In the genomic region with DNA sequence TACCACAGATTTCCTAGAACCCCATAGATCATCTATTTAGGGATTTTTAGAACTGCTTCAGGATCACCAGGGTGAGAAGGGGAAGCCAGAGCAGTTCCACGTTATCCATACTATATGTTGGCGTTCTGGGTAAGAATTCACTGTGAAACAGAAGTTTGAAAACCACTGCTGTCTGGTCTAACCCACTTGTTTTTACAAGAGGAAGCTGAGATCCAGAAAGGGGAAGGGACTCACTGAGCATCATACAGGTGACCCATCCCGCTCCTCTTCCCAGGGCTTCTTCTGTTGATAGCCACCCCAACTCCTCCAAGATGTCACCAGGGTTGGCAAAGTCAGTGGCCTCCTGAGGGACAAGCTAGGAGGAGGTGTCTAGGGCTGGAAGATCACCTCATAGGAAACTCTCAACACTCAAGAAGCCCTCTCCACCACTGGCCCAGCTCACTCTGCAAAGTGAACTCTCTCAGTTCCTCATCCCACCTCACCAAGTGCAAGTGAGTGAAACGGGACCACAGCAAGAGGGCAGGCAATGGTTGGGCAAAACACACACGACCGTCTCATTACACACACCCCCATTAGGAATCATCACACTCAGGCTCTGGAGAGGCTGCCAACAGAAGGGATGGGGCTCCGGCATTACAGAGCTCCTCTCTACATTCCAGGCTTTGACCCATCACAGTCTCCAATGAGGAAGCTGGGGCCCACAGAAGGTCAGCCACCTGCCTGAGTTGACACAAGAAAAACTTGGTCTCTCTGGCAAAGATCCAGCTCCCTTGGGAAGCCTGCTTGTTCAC, we compare ENCODE assay signal across 8 cellular contexts. TPM values are rescaled to one million over a fixed set of nuclear protein-coding genes. Genes with fewer than 3 reads are reported as not detected.
DNase-seq lines count a peak whose midpoint lies in the region; ATAC-seq and TF ChIP-seq lines count a peak whose summit lies in the region.

No MANE protein-coding gene starts in this region.

- TF ChIP-seq CTCF in GM13976 (IDR thresholded peaks at IDR 0.05; ENCODE audit: borderline replicate concordance, control extremely low read depth, extremely low read depth, insufficient read depth, missing control alignments) (no peak), GM23338 (conservative IDR thresholded peaks at IDR 0.05; ENCODE audit: low read depth in 2 of 2) (no peak), neural crest cell (conservative IDR thresholded peaks at IDR 0.05) (no peak), foreskin keratinocyte (conservative IDR thresholded peaks at IDR 0.05) (no peak)

- H3F3A ChIP-seq in GM23338 (replicated peaks; ENCODE audit: low read depth), result no peaks in the 10 kb centered on the region

- ATAC-seq in GM23338 (no peak), foreskin keratinocyte (no peak)
- ATAC-seq in activated T-cell treated with anti-CD3 and anti-CD28 coated beads, Interleukin-2, amount 50 U/mL, for 72 hours (replicated peaks in 1 of 2), result no peak

- no peak overlapping the region for H2AFZ ChIP-seq in GM23338

- H3K27me3 ChIP-seq in GM23338 (ENCODE audit: insufficient read depth), result peaks cover 38% of the 10 kb centered on the region
- peaks cover 24% of the 10 kb centered on the region for H3K27me3 ChIP-seq in foreskin keratinocyte

- H3K4me3 Mint-ChIP-seq in GM23338 (peak overlapping the region; percentile 69; the same call in 1 of the 3 replicates), neural crest cell (peak overlapping the region; percentile 84)
- peak overlapping the region in 1 of 2 donors; percentile 64 for H3K4me3 Mint-ChIP-seq in activated T-cell treated with anti-CD3 and anti-CD28 coated beads, Interleukin-2, amount 50 U/mL, for 72 hours

- H3K27me3 Mint-ChIP-seq in GM23338 (ENCODE audit: insufficient read depth, low read depth, poor library complexity) (peaks cover 29% of the 10 kb centered on the region), neural crest cell (ENCODE audit: low read depth) (peaks cover 5% of the 10 kb centered on the region)
- peaks cover 30% of the 10 kb centered on the region for H3K27me3 Mint-ChIP-seq in activated T-cell treated with anti-CD3 and anti-CD28 coated beads, Interleukin-2, amount 50 U/mL, for 72 hours (ENCODE audit: low read depth)

- H3K9me2 ChIP-seq in GM23338 (ENCODE audit: insufficient read depth), result no peaks in the 10 kb centered on the region

- H3K36me3 ChIP-seq in GM23338 (ENCODE audit: insufficient read depth), result no peaks in the 10 kb centered on the region

- H3K4me1 ChIP-seq in GM23338 (ENCODE audit: insufficient read depth) (peaks cover 5% of the 10 kb centered on the region; the same call in 1 of the 2 replicates), foreskin keratinocyte (no peaks in the 10 kb centered on the region)

- no peak overlapping the region for H3K4me2 ChIP-seq in GM23338

- H3K4me1 Mint-ChIP-seq in GM23338, result peaks cover 7% of the 10 kb centered on the region; the same call in 2 of the 3 replicates
- H3K4me1 Mint-ChIP-seq in neural crest cell, result peaks cover 10% of the 10 kb centered on the region
- H3K4me1 Mint-ChIP-seq in activated T-cell treated with anti-CD3 and anti-CD28 coated beads, Interleukin-2, amount 50 U/mL, for 72 hours (ENCODE audit: low read depth), result peaks cover 23% of the 10 kb centered on the region

- H3K79me2 ChIP-seq in GM23338 (replicated peaks; ENCODE audit: insufficient read depth), result no peaks in the 10 kb centered on the region

- in situ Hi-C loops in GM13976 (cut with MboI; ENCODE audit: low sequenced_read_pairs, unreplicated experiment), result no loop called here

- H3K27ac Mint-ChIP-seq in GM23338, result no peak overlapping the region
- no peak overlapping the region for H3K27ac Mint-ChIP-seq in neural crest cell (ENCODE audit: unreplicated experiment)
- H3K27ac Mint-ChIP-seq in activated T-cell treated with anti-CD3 and anti-CD28 coated beads, Interleukin-2, amount 50 U/mL, for 72 hours, result no peak overlapping the region

- DNase-seq in GM13976 (ENCODE audit: low spot score), result peak; percentile 77
- no peak for DNase-seq in GM23338 (ENCODE audit: low spot score)
- peak; percentile 59 for DNase-seq in SKM-1 treated with dmso at 0.1 percent for 144 hours (lab: John Stamatoyannopoulos, UW; ENCODE audit: unreplicated experiment)
- no peak for DNase-seq in neural crest cell (ENCODE audit: low read depth, low spot score)
- no peak for DNase-seq in DMS79 (lab: John Stamatoyannopoulos, UW)
- no peak for DNase-seq in foreskin keratinocyte
- DNase-seq in NCI-H82 (lab: John Stamatoyannopoulos, UW), result no peak
- no peak for DNase-seq in activated T-cell treated with anti-CD3 and anti-CD28 coated beads, Interleukin-2, amount 50 U/mL, for 72 hours

- no peaks in the 10 kb centered on the region for H3K36me3 Mint-ChIP-seq in GM23338 (ENCODE audit: low read depth)
- no peaks in the 10 kb centered on the region for H3K36me3 Mint-ChIP-seq in neural crest cell (ENCODE audit: low read depth)
- H3K36me3 Mint-ChIP-seq in activated T-cell treated with anti-CD3 and anti-CD28 coated beads, Interleukin-2, amount 50 U/mL, for 72 hours (ENCODE audit: insufficient read depth in 2 of 2), result no peaks in the 10 kb centered on the region

- H3K4me3 ChIP-seq in GM23338, result no peak overlapping the region

- no peaks in the 10 kb centered on the region; the same call in 2 of the 3 replicates for H3K9me3 Mint-ChIP-seq in GM23338
- no peaks in the 10 kb centered on the region for H3K9me3 Mint-ChIP-seq in neural crest cell
- no peaks in the 10 kb centered on the region for H3K9me3 Mint-ChIP-seq in activated T-cell treated with anti-CD3 and anti-CD28 coated beads, Interleukin-2, amount 50 U/mL, for 72 hours

- H3K27ac ChIP-seq in GM23338 (ENCODE audit: low read depth) (no peak overlapping the region), foreskin keratinocyte (no peak overlapping the region)

- H4K20me1 ChIP-seq in GM23338 (replicated peaks; ENCODE audit: insufficient read depth), result no peaks in the 10 kb centered on the region

TF ChIP-seq in GM23338, 12 proteins besides CTCF, POLR2A, EP300 and RAD21 (continues in another document):
- TF ChIP-seq ZNF114 (CRISPR knock-in tag; IDR thresholded peaks at IDR 0.05) (no peak), CREB1 (CRISPR knock-in tag; IDR thresholded peaks at IDR 0.05; ENCODE audit: low read depth) (no peak), NANOG (IDR thresholded peaks at IDR 0.05; ENCODE audit: borderline replicate concordance) (no peak), ZNF331 (CRISPR knock-in tag; IDR thresholded peaks at IDR 0.05; ENCODE audit: low read depth) (no peak), STAT1 (IDR thresholded peaks at IDR 0.05; ENCODE audit: unreplicated experiment) (no peak)
- TF ChIP-seq, protein P1, sequence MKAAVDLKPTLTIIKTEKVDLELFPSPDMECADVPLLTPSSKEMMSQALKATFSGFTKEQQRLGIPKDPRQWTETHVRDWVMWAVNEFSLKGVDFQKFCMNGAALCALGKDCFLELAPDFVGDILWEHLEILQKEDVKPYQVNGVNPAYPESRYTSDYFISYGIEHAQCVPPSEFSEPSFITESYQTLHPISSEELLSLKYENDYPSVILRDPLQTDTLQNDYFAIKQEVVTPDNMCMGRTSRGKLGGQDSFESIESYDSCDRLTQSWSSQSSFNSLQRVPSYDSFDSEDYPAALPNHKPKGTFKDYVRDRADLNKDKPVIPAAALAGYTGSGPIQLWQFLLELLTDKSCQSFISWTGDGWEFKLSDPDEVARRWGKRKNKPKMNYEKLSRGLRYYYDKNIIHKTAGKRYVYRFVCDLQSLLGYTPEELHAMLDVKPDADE (IDR thresholded peaks at IDR 0.05), result no peak
- TF ChIP-seq, protein P2, sequence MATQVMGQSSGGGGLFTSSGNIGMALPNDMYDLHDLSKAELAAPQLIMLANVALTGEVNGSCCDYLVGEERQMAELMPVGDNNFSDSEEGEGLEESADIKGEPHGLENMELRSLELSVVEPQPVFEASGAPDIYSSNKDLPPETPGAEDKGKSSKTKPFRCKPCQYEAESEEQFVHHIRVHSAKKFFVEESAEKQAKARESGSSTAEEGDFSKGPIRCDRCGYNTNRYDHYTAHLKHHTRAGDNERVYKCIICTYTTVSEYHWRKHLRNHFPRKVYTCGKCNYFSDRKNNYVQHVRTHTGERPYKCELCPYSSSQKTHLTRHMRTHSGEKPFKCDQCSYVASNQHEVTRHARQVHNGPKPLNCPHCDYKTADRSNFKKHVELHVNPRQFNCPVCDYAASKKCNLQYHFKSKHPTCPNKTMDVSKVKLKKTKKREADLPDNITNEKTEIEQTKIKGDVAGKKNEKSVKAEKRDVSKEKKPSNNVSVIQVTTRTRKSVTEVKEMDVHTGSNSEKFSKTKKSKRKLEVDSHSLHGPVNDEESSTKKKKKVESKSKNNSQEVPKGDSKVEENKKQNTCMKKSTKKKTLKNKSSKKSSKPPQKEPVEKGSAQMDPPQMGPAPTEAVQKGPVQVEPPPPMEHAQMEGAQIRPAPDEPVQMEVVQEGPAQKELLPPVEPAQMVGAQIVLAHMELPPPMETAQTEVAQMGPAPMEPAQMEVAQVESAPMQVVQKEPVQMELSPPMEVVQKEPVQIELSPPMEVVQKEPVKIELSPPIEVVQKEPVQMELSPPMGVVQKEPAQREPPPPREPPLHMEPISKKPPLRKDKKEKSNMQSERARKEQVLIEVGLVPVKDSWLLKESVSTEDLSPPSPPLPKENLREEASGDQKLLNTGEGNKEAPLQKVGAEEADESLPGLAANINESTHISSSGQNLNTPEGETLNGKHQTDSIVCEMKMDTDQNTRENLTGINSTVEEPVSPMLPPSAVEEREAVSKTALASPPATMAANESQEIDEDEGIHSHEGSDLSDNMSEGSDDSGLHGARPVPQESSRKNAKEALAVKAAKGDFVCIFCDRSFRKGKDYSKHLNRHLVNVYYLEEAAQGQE (IDR thresholded peaks at IDR 0.05; ENCODE audit: unreplicated experiment), result no peak

RNA-seq across cellular contexts. Expression of a gene that starts 1.8 kb away (rescaled TPM):
- total RNA-seq in GM23338 (2014; rRNA removed; shearing (Covaris generic)), result 3.1 and 3.9 TPM in 2 replicates
- polyA plus RNA-seq in GM23338 (2016; fragmentation: Nextera tagmentation; extraction: Ambion mirVana) (1.6 and 2.2 TPM in 2 replicates), foreskin keratinocyte (1.5 and 2.5 TPM in 2 replicates)
- total RNA-seq in neural crest cell (8.5 and 8.8 TPM in 2 replicates), foreskin keratinocyte (2.2 and 2.5 TPM in 2 replicates)
- 1 to 10 TPM; 2.3 to 3.3 TPM for total RNA-seq in activated T-cell treated with anti-CD3 and anti-CD28 coated beads, Interleukin-2, amount 50 U/mL, for 72 hours

RNA-seq across cellular contexts. Expression of a gene that starts 49.1 kb away (rescaled TPM):
- total RNA-seq in GM23338 (2014; rRNA removed; shearing (Covaris generic)), result 132 and 199 TPM in 2 replicates
- polyA plus RNA-seq in GM23338 (2016; fragmentation: Nextera tagmentation; extraction: Ambion mirVana) (318 and 366 TPM in 2 replicates), foreskin keratinocyte (79.5 and 89.0 TPM in 2 replicates)
- total RNA-seq in neural crest cell (66.1 and 66.2 TPM in 2 replicates), foreskin keratinocyte (82.9 and 88.4 TPM in 2 replicates)
- 10 to 100 TPM; 65.1 to 74.5 TPM for total RNA-seq in activated T-cell treated with anti-CD3 and anti-CD28 coated beads, Interleukin-2, amount 50 U/mL, for 72 hours

RNA-seq across cellular contexts. Expression of a gene that starts 51.3 kb away (rescaled TPM):
- total RNA-seq in GM23338 (2014; rRNA removed; shearing (Covaris generic)), result 27.5 and 33.3 TPM in 2 replicates
- polyA plus RNA-seq in GM23338 (2016; fragmentation: Nextera tagmentation; extraction: Ambion mirVana) (29.1 and 33.8 TPM in 2 replicates), foreskin keratinocyte (63.4 and 75.3 TPM in 2 replicates)
- total RNA-seq in neural crest cell (104 and 131 TPM in 2 replicates), foreskin keratinocyte (63.6 and 70.7 TPM in 2 replicates)
- 100 to 1,000 TPM; 104 to 113 TPM for total RNA-seq in activated T-cell treated with anti-CD3 and anti-CD28 coated beads, Interleukin-2, amount 50 U/mL, for 72 hours

Comparison
In these comparisons a context has a peak if more than half of its experiments do, and no peak if none do; other contexts are left out.
1. DNase-seq: peak in GM13976 (single experiment) and SKM-1 treated with dmso at 0.1 percent for 144 hours (single experiment); none in GM23338 (single experiment), neural crest cell (single experiment), DMS79 (single experiment), foreskin keratinocyte (0 of 2), NCI-H82 (single experiment) and activated T-cell treated with anti-CD3 and anti-CD28 coated beads, Interleukin-2, amount 50 U/mL, for 72 hours (0 of 2).